14 cellular contexts compared by ENCODE assay signal in genomic region chr10:33137356-33138007, GRCh38.
DNase-seq lines count a peak whose midpoint lies in the region; ATAC-seq and TF ChIP-seq lines count a peak whose summit lies in the region.
"Had no signal": no experiment of that assay in that cellular context is flagged by ENCODE, and none has a peak within 500 bp of the region (broad histone marks: within the 10 kb centered on the region; RNA-seq: fewer than 3 reads in every experiment).

No MANE protein-coding gene starts in this region.

- H3K9me3 Mint-ChIP-seq in MCF 10A (ENCODE audit: unreplicated experiment), result no peaks in the 10 kb centered on the region
- H3K9me3 Mint-ChIP-seq in effector memory CD8-positive, alpha-beta T cell, result no peaks in the 10 kb centered on the region
- H3K9me3 Mint-ChIP-seq: GM23338 had no signal

- peak overlapping the region; percentile 85 for H3K27ac Mint-ChIP-seq in MCF 10A (ENCODE audit: low read depth, unreplicated experiment)
- H3K27ac Mint-ChIP-seq in effector memory CD8-positive, alpha-beta T cell, result peak overlapping the region; percentile 92 to 94
- H3K27ac Mint-ChIP-seq: GM23338, progenitor cell of endocrine pancreas had no signal

- H3K4me1 ChIP-seq in breast epithelium, result no peaks in the 10 kb centered on the region
- H3K4me1 ChIP-seq: adrenal gland had no signal

- no peak overlapping the region for H3K27ac ChIP-seq in breast epithelium
- peak overlapping the region; percentile 80 for H3K27ac ChIP-seq in RWPE1
- H3K27ac ChIP-seq: adrenal gland had no signal

- H3K27me3 Mint-ChIP-seq in MCF 10A (ENCODE audit: insufficient read depth, unreplicated experiment), result no peaks in the 10 kb centered on the region
- no peaks in the 10 kb centered on the region for H3K27me3 Mint-ChIP-seq in effector memory CD8-positive, alpha-beta T cell

- no peak overlapping the region for H3K4me3 Mint-ChIP-seq in MCF 10A (ENCODE audit: unreplicated experiment)
- H3K4me3 Mint-ChIP-seq in effector memory CD8-positive, alpha-beta T cell, result peak overlapping the region; percentile 51 to 61
- H3K4me3 Mint-ChIP-seq: GM23338 had no signal

- no peaks in the 10 kb centered on the region for H3K27me3 ChIP-seq in breast epithelium
- H3K27me3 ChIP-seq: adrenal gland had no signal

- no peaks in the 10 kb centered on the region for H3K9me3 ChIP-seq in breast epithelium
- H3K9me3 ChIP-seq: adrenal gland had no signal

- POLR2A ChIA-PET in MCF 10A (lab: Yijun Ruan, JAX), result interaction anchor here (1.1 kb wide), 1 partner anchor 23 kb away, joined by 6 read pairs; no protein-coding TSS in a partner anchor
- POLR2A ChIA-PET in RWPE1 (lab: Yijun Ruan, JAX; ENCODE audit: low non-redundant PET), result no interaction called here

- DNase-seq in MCF 10A (ENCODE audit: unreplicated experiment), result peak; percentile 38
- DNase-seq in breast epithelium (ENCODE audit: low spot score in 2 of 2), result no peak
- DNase-seq in RWPE1 (ENCODE audit: low spot score), result no peak
- no peak for DNase-seq in effector memory CD8-positive, alpha-beta T cell
- DNase-seq in amniotic stem cell (lab: John Stamatoyannopoulos, UW), result no peak
- DNase-seq in NCI-H1105 (lab: John Stamatoyannopoulos, UW), result no peak
- DNase-seq: activated CD4-positive, CD25-positive, alpha-beta regulatory T cell; adrenal gland; NCI-H2081 treated with DMSO at 0.1 percent for 48 hours had no signal

- BruUV-seq in MCF 10A (replicated peaks; lab: Mats Ljungman, UMichigan), result no TSS peak

- no peak for ATAC-seq in effector memory CD8-positive, alpha-beta T cell (replicated peaks)
- ATAC-seq in HG02981 (IDR thresholded peaks at IDR 0.05; ENCODE audit: unreplicated experiment) (no peak), GM21528 (IDR thresholded peaks at IDR 0.05; ENCODE audit: low FRiP score, unreplicated experiment) (no peak)
- ATAC-seq: GM23338, SK-N-SH treated with all-trans-retinoic acid at 6 μM for 48 hours had no signal

- TF ChIP-seq CTCF in MCF 10A (IDR thresholded peaks at IDR 0.05; ENCODE audit: unreplicated experiment) (no peak), breast epithelium (IDR thresholded peaks at IDR 0.05) (no peak), RWPE1 (conservative IDR thresholded peaks at IDR 0.05; ENCODE audit: low read depth) (no peak)

- no peaks in the 10 kb centered on the region for H3K36me3 ChIP-seq in breast epithelium
- H3K36me3 ChIP-seq: adrenal gland had no signal

- no peak for TF ChIP-seq POLR2A in breast epithelium (IDR thresholded peaks at IDR 0.05)

- no peaks in the 10 kb centered on the region for H3K36me3 Mint-ChIP-seq in MCF 10A (ENCODE audit: insufficient read depth, unreplicated experiment)
- peaks cover 17% of the 10 kb centered on the region for H3K36me3 Mint-ChIP-seq in effector memory CD8-positive, alpha-beta T cell (ENCODE audit: insufficient read depth)

- H3K4me1 Mint-ChIP-seq in MCF 10A (ENCODE audit: insufficient read depth, unreplicated experiment), result peaks cover 53% of the 10 kb centered on the region
- peaks cover 47 to 59% of the 10 kb centered on the region in 2 donors for H3K4me1 Mint-ChIP-seq in effector memory CD8-positive, alpha-beta T cell (ENCODE audit: low read depth in 2 of 2)
- H3K4me1 Mint-ChIP-seq: GM23338 had no signal

- H3K4me3 ChIP-seq in breast epithelium, result no peak overlapping the region
- H3K4me3 ChIP-seq: adrenal gland, GM23338 had no signal

- CTCF ChIA-PET in MCF 10A (lab: Yijun Ruan, JAX) (interaction anchor here (1.3 kb wide), 1 partner anchor 56 kb away, joined by 3 read pairs; no protein-coding TSS in a partner anchor), RWPE1 (lab: Yijun Ruan, JAX) (no interaction called here)

- intact Hi-C loops in MCF 10A (cut with micrococcal nuclease), result no loop called here
- intact Hi-C loops in breast epithelium (cut with DNase I; ENCODE audit: low total_unique reads), result no loop called here
